8 cellular contexts compared by ENCODE assay signal in the genomic region with DNA sequence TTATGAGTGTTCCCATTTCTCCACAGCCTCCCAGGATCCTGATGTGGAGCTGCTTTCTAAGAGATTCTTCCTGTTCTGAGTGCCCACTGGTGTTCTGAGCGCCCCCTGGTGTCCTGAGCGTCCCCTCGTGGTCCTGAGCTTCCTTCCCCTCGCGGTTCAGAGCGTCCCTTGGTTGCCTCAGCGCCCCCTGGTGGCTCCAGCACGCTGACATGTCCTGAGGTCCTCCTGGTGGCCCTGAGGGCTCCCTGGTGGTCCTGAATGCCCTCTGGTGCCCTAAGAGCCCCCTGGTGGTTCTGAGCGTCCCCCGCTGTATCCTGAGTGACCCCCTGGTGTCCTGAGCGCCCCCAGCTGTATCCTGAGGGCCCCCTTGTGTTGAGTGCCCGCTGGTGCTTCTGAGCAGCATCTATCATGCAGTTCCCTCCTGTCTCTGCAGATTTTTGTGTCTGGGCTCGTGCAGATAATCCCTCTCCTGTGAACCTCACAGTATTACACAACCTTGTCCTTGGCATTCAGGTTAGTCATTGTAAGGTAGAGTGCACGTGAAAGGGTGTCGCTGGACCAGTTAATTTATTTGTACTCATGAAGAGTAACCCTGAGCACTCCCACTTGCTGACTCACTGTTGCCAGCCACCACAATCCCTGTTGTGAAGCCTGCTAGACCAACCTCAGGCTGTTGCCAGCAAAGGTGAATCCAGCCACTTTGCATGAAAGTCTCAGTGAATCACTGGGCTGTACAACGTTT.
DNase-seq lines count a peak whose midpoint lies in the region; ATAC-seq, FAIRE-seq and TF ChIP-seq lines count a peak whose summit lies in the region.
"Not testable (repeated sequence)": the region's sequence is repeated elsewhere in the genome, so short reads cannot be mapped to it uniquely, and the experiment has no call there.

No MANE protein-coding gene starts in this region.

- POLR2A ChIA-PET in activated CD4-positive, alpha-beta T cell treated with anti-CD3 and anti-CD28 coated beads, Interleukin-2, amount 10 ng/mL, durations not matched to agents 7 days and 5 days (lab: Charles Lee), result not testable (repeated sequence)

- ATAC-seq in GM19023 (IDR thresholded peaks at IDR 0.05; ENCODE audit: unreplicated experiment) (peak; percentile 82), GM21737 (IDR thresholded peaks at IDR 0.05; ENCODE audit: unreplicated experiment) (peak; percentile 71), HG03135 (IDR thresholded peaks at IDR 0.05; ENCODE audit: unreplicated experiment) (peak; percentile 62)
- peak; percentile 49 for ATAC-seq in activated naive CD8-positive, alpha-beta T cell treated with anti-CD3 and anti-CD28 coated beads, Interleukin-2, amount 50 U/mL, for 24 hours

- H3K4me1 Mint-ChIP-seq in activated CD4-positive, alpha-beta T cell treated with anti-CD3 and anti-CD28 coated beads, Interleukin-2, amount 10 ng/mL, durations not matched to agents 7 days and 5 days, result peaks cover 24% of the 10 kb centered on the region
- not testable (repeated sequence) for H3K4me1 Mint-ChIP-seq in activated naive CD8-positive, alpha-beta T cell treated with anti-CD3 and anti-CD28 coated beads, Interleukin-2, amount 50 U/mL, for 24 hours

- H3K9me3 Mint-ChIP-seq in activated CD4-positive, alpha-beta T cell treated with anti-CD3 and anti-CD28 coated beads, Interleukin-2, amount 10 ng/mL, durations not matched to agents 7 days and 5 days; activated naive CD8-positive, alpha-beta T cell treated with anti-CD3 and anti-CD28 coated beads, Interleukin-2, amount 50 U/mL, for 24 hours: not testable (repeated sequence)

- not testable (repeated sequence) for H3K27ac Mint-ChIP-seq in activated CD4-positive, alpha-beta T cell treated with anti-CD3 and anti-CD28 coated beads, Interleukin-2, amount 10 ng/mL, durations not matched to agents 7 days and 5 days; activated naive CD8-positive, alpha-beta T cell treated with anti-CD3 and anti-CD28 coated beads, Interleukin-2, amount 50 U/mL, for 24 hours

- H3K4me3 Mint-ChIP-seq in activated CD4-positive, alpha-beta T cell treated with anti-CD3 and anti-CD28 coated beads, Interleukin-2, amount 10 ng/mL, durations not matched to agents 7 days and 5 days, result not testable (repeated sequence)
- H3K4me3 Mint-ChIP-seq in activated naive CD8-positive, alpha-beta T cell treated with anti-CD3 and anti-CD28 coated beads, Interleukin-2, amount 50 U/mL, for 24 hours, result peak overlapping the region; percentile 11

- not testable (repeated sequence) for H3K36me3 Mint-ChIP-seq in activated CD4-positive, alpha-beta T cell treated with anti-CD3 and anti-CD28 coated beads, Interleukin-2, amount 10 ng/mL, durations not matched to agents 7 days and 5 days (ENCODE audit: low read depth); activated naive CD8-positive, alpha-beta T cell treated with anti-CD3 and anti-CD28 coated beads, Interleukin-2, amount 50 U/mL, for 24 hours (ENCODE audit: low read depth)

- not testable (repeated sequence) for FAIRE-seq in D721Med (lab: Jason Lieb, UNC)

- not testable (repeated sequence) for H3K27me3 Mint-ChIP-seq in activated CD4-positive, alpha-beta T cell treated with anti-CD3 and anti-CD28 coated beads, Interleukin-2, amount 10 ng/mL, durations not matched to agents 7 days and 5 days; activated naive CD8-positive, alpha-beta T cell treated with anti-CD3 and anti-CD28 coated beads, Interleukin-2, amount 50 U/mL, for 24 hours

- DNase-seq in D721Med (ENCODE audit: insufficient read length, low spot score); activated naive CD8-positive, alpha-beta T cell treated with anti-CD3 and anti-CD28 coated beads, Interleukin-2, amount 50 U/mL, for 24 hours: not testable (repeated sequence)
- peak; percentile 33 for DNase-seq in NCI-H1048 (lab: John Stamatoyannopoulos, UW)
- peak; percentile 66 for DNase-seq in activated CD4-positive, alpha-beta T cell treated with anti-CD3 and anti-CD28 coated beads, Interleukin-2, amount 10 ng/mL, durations not matched to agents 7 days and 5 days
- DNase-seq in renal cortical epithelial cell (ENCODE audit: low read depth), result peak; percentile 68

- CTCF ChIA-PET in activated CD4-positive, alpha-beta T cell treated with anti-CD3 and anti-CD28 coated beads, Interleukin-2, amount 10 ng/mL, durations not matched to agents 7 days and 5 days (lab: Charles Lee), result not testable (repeated sequence)

- peak; percentile 11 for TF ChIP-seq CTCF in D721Med (IDR thresholded peaks at IDR 0.05; ENCODE audit: insufficient read depth, missing control alignments)
